21 cellular contexts compared by ENCODE assay signal in genomic region chr3:43869491-43869890, GRCh38.
DNase-seq lines count a peak whose midpoint lies in the region; ATAC-seq, FAIRE-seq and TF ChIP-seq lines count a peak whose summit lies in the region.
"Had no signal": no experiment of that assay in that cellular context is flagged by ENCODE, and none has a peak within 500 bp of the region (broad histone marks: within the 10 kb centered on the region; RNA-seq: fewer than 3 reads in every experiment).

No MANE protein-coding gene starts in this region.

- no peaks in the 10 kb centered on the region for H3K9me1 ChIP-seq in keratinocyte (ENCODE audit: control insufficient read depth, extremely low read depth, insufficient read depth, low read length)

- DNase-seq in PC-3: peak; percentile 34
- DNase-seq in caudate nucleus (lab: John Stamatoyannopoulos, UW): no peak
- no peak for DNase-seq in keratinocyte (ENCODE audit: low read depth, low spot score)
- no peak for DNase-seq in urothelium cell line (ENCODE audit: low spot score)
- no peak for DNase-seq in NCI-H82 (lab: John Stamatoyannopoulos, UW)
- DNase-seq in dermis blood vessel endothelial cell: no peak
- DNase-seq: activated CD8-positive, alpha-beta memory T cell treated with anti-CD3 and anti-CD28 coated beads, Interleukin-2, amount 50 U/mL, for 48 hours; activated effector memory CD4-positive, alpha-beta T cell treated with Interleukin-2 at 50 U/mL for 16 hours; activated naive CD8-positive, alpha-beta T cell treated with anti-CD3 and anti-CD28 coated beads, Interleukin-2, amount 50 U/mL, for 24 hours; glutamatergic neuron; left lung; mucosa of descending colon; NCI-H1694; NCI-H774; small intestine; stimulated activated CD4-positive, alpha-beta T cell treated with anti-CD3 and anti-CD28 coated beads, Interleukin-2, amount 100 ng/mL, for 48 hours; WERI-Rb-1 had no signal

- TSS peak; percentile 36 for BruUV-seq in PC-3 (replicated peaks; lab: Mats Ljungman, UMichigan)

- no peak for ATAC-seq in PC-3
- ATAC-seq in HG03135 (IDR thresholded peaks at IDR 0.05; ENCODE audit: unreplicated experiment): no peak
- ATAC-seq in HG02763 (IDR thresholded peaks at IDR 0.05; ENCODE audit: unreplicated experiment): no peak
- ATAC-seq: activated naive CD8-positive, alpha-beta T cell treated with anti-CD3 and anti-CD28 coated beads, Interleukin-2, amount 50 U/mL, for 24 hours; K562; mucosa of descending colon had no signal

- no peaks in the 10 kb centered on the region for H3K9me2 ChIP-seq in PC-3 (replicated peaks; ENCODE audit: low read length)

- H3F3A ChIP-seq in PC-3 (ENCODE audit: low read length, unreplicated experiment): peaks cover 11% of the 10 kb centered on the region

- H3K4me3 ChIP-seq in PC-3 (ENCODE audit: low read length): no peak overlapping the region
- no peak overlapping the region for H3K4me3 ChIP-seq in keratinocyte (ENCODE audit: control insufficient read depth in 2 of 3, extremely low read depth in 1 of 3, insufficient read depth in 2 of 3, low read depth in 1 of 3, low read length in 3 of 3)
- H3K4me3 ChIP-seq: K562, left lung, mucosa of descending colon had no signal

- H3K4me1 ChIP-seq in PC-3 (ENCODE audit: insufficient read depth, low read length): peaks cover 91% of the 10 kb centered on the region
- peaks cover 73% of the 10 kb centered on the region for H3K4me1 ChIP-seq in keratinocyte (ENCODE audit: control insufficient read depth, extremely low read depth, insufficient read depth, low read length)

- TF ChIP-seq CTCF in PC-3 (conservative IDR thresholded peaks at IDR 0.05; ENCODE audit: low read depth, low read length) (no peak), keratinocyte (optimal IDR thresholded peaks at IDR 0.05 in 1 of 3, IDR thresholded peaks at IDR 0.05 in 1 of 3, conservative IDR thresholded peaks at IDR 0.05 in 1 of 3; ENCODE audit: extremely low read depth in 1 of 3, insufficient read depth in 2 of 3, low read length in 3 of 3) (no peak)

- CTCF ChIA-PET in PC-3 (lab: Charles Lee): no interaction called here

- POLR2A ChIA-PET in PC-3 (lab: Charles Lee; ENCODE audit: unreplicated experiment): interaction anchor here (0.7 to 0.9 kb wide), 2 partner anchors 17 to 102 kb away, joined by 4 to 6 read pairs; no protein-coding TSS in a partner anchor

- FAIRE-seq in keratinocyte (lab: Jason Lieb, UNC): peak; percentile 90
- FAIRE-seq in urothelium cell line (lab: Jason Lieb, UNC): peak; percentile 30
- FAIRE-seq: GM18507, K562, small intestine had no signal

- dilution Hi-C loops in keratinocyte (cut with MboI; ENCODE audit: extremely low pct_ligation_motif_present, low sequenced_read_pairs): no loop called here

- H3K9ac ChIP-seq in PC-3 (ENCODE audit: low read length): peak overlapping the region; percentile 73
- H3K9ac ChIP-seq in keratinocyte (ENCODE audit: control insufficient read depth, extremely low read depth, insufficient read depth, low read length): no peak overlapping the region

- H3K27me3 ChIP-seq in PC-3 (ENCODE audit: low read length): no peaks in the 10 kb centered on the region
- no peaks in the 10 kb centered on the region for H3K27me3 ChIP-seq in keratinocyte (ENCODE audit: control insufficient read depth, extremely low read depth, insufficient read depth, low read length)

- H3K36me3 ChIP-seq in PC-3 (ENCODE audit: low read depth, low read length): no peaks in the 10 kb centered on the region
- H3K36me3 ChIP-seq in keratinocyte (ENCODE audit: control insufficient read depth in 2 of 2, extremely low read depth in 1 of 2, insufficient read depth in 2 of 2, low read length in 2 of 2): no peaks in the 10 kb centered on the region
- H3K36me3 ChIP-seq: left lung, WERI-Rb-1 had no signal

- H3K4me2 ChIP-seq in PC-3 (ENCODE audit: low read length) (peak overlapping the region; percentile 51), keratinocyte (ENCODE audit: control insufficient read depth, extremely low read depth, insufficient read depth, low read depth, low read length) (peak overlapping the region; percentile 55)

- H4K20me1 ChIP-seq in PC-3 (ENCODE audit: low read length) (no peaks in the 10 kb centered on the region), keratinocyte (ENCODE audit: control insufficient read depth, extremely low read depth, insufficient read depth, low read length) (no peaks in the 10 kb centered on the region)

- H2AFZ ChIP-seq in PC-3 (ENCODE audit: low read length): no peak overlapping the region
- peak overlapping the region; percentile 32 for H2AFZ ChIP-seq in keratinocyte (ENCODE audit: control insufficient read depth, low read length)

- intact Hi-C loops in PC-3 (cut with micrococcal nuclease): no loop called here

- H3K9me3 ChIP-seq in PC-3 (ENCODE audit: low read length) (no peaks in the 10 kb centered on the region), keratinocyte (ENCODE audit: control insufficient read depth, low read depth, low read length) (no peaks in the 10 kb centered on the region)
- H3K9me3 ChIP-seq: left lung, mucosa of descending colon had no signal

- H3K27ac ChIP-seq in PC-3 (ENCODE audit: low read length) (peak overlapping the region; percentile 97), caudate nucleus (ENCODE audit: low read depth, low read length) (peak overlapping the region; percentile 83), keratinocyte (ENCODE audit: control insufficient read depth, insufficient read depth, low read length) (peak overlapping the region; percentile 45)
- H3K27ac ChIP-seq: left lung, WERI-Rb-1 had no signal

- H3K79me2 ChIP-seq in PC-3 (ENCODE audit: low read length) (no peaks in the 10 kb centered on the region), keratinocyte (ENCODE audit: control insufficient read depth, insufficient read depth, low read length) (no peaks in the 10 kb centered on the region)

Comparison
In these comparisons a context has a peak if more than half of its experiments do, and no peak if none do; other contexts are left out.
1. H3K27ac ChIP-seq: peak in every context shown above with its lines; median percentile 97 in PC-3; 83 in caudate nucleus; 45 in keratinocyte.